In the genomic region with DNA sequence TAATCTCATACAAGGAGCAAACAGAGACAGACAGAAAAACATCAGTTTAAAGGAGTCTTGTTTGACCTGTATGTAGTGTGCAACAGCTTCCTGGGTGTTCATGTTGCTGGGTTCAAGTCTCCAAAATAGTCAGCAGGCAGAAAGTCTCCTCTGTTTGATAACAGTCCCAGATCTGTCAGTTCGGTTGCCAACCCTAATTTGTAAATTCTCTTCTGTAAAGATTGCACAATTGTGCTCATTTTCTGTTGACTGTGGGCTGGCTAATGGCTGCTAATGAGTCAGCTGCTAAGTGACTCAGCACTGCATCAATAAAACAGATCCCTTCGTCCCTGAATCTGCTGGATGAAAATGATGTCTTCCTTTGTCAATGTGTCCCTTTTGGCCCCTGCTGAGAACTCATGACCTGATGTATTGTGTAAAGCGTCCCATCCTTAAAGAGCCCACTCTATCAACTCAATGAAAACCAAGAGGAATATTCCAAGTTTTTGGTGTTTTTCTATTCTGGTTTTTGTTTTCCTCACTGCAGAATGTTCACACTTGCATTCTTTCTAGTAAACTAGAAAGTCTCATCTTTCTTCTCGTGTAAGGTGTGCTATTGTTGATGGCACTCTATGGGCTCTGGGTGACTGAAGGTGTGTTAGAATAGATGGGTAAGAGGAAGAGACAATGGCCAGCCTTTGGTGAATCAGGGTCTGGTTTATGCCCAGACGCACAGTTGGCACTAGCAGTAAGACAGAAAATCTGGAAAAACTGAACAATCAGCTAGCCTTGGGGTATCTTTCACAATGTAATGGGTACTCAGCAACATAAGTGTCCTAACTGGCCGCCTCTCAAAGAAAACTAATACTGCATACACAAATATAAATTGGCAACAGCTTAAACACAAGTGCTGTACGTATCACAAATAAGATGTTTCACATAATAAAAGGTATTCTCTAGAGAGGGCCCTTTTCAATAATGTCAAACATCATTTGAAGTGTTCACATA, we compare ENCODE assay signal across 8 cellular contexts.
DNase-seq lines count a peak whose midpoint lies in the region; ATAC-seq and TF ChIP-seq lines count a peak whose summit lies in the region.

No MANE protein-coding gene starts in this region.

- TF ChIP-seq CTCF in dorsolateral prefrontal cortex (IDR thresholded peaks at IDR 0.05 in 54 of 56, conservative IDR thresholded peaks at IDR 0.05 in 2 of 56; ENCODE audit: low read depth in 1 of 56, partially characterized antibody in 56 of 56) (peak in 1 of 56 donors; percentile 11), mucosa of descending colon (IDR thresholded peaks at IDR 0.05) (no peak)

- no peaks in the 10 kb centered on the region for H3K27me3 ChIP-seq in dorsolateral prefrontal cortex

- H3K27ac ChIP-seq in dorsolateral prefrontal cortex, result peak overlapping the region; percentile 19 to 93 (median 77)

- peak; percentile 90 for ATAC-seq in mucosa of descending colon

- H3K4me3 ChIP-seq in dorsolateral prefrontal cortex (peak overlapping the region in 6 of 59 donors; percentile 4 to 28 (median 20)), mucosa of descending colon (no peak overlapping the region)

- no peaks in the 10 kb centered on the region for H3K9me3 ChIP-seq in mucosa of descending colon

- H3K36me3 ChIP-seq in mucosa of descending colon (ENCODE audit: low read depth), result no peaks in the 10 kb centered on the region

- DNase-seq in ELR (ENCODE audit: low read depth), result peak; percentile 69
- DNase-seq in NCI-H446 treated with DMSO at 0.1 percent for 48 hours (lab: John Stamatoyannopoulos, UW), result peak; percentile 67
- DNase-seq in dorsolateral prefrontal cortex, result peak in 5 of 10 donors; percentile 30 to 77 (median 49)
- peak in 1 of 3 donors; percentile 51 for DNase-seq in mucosa of descending colon
- no peak for DNase-seq in NCI-H128 (lab: John Stamatoyannopoulos, UW; ENCODE audit: unreplicated experiment)
- DNase-seq in effector CD8-positive, alpha-beta T cell (lab: John Stamatoyannopoulos, UW), result no peak
- DNase-seq in HUDEP-2 (lab: John Stamatoyannopoulos, UW; ENCODE audit: unreplicated experiment in 76 of 76), result no peak
- no peak for DNase-seq in GM19238 (ENCODE audit: insufficient read length, low spot score)

- H3K4me1 ChIP-seq in mucosa of descending colon (ENCODE audit: low read depth), result peaks cover 18% of the 10 kb centered on the region

- intact Hi-C loops in dorsolateral prefrontal cortex (cut with DNase I), result loop anchor here in 1 of 2 donors (5.0 kb wide), 2 partner anchors 68 to 102 kb away; a partner anchor contains a TSS
- intact Hi-C loops in mucosa of descending colon (cut with DNase I, micrococcal nuclease), result no loop called here

Comparison
In these comparisons a context has a peak if more than half of its experiments do, and no peak if none do; other contexts are left out.
1. DNase-seq: peak in ELR (single experiment) and NCI-H446 treated with DMSO at 0.1 percent for 48 hours (single experiment); none in NCI-H128 (single experiment), effector CD8-positive, alpha-beta T cell (single experiment), HUDEP-2 (0 of 76) and GM19238 (single experiment).